In genomic region chr13:100561599-100562204, GRCh38 we compare ENCODE assay signal across 31 cellular contexts.
"Had no signal": no experiment of that assay in that cellular context is flagged by ENCODE, and none has a peak within 500 bp of the region (broad histone marks: within the 10 kb centered on the region; RNA-seq: fewer than 3 reads in every experiment).

No MANE protein-coding gene starts in this region.

- H3K27me3 ChIP-seq: foreskin keratinocyte, heart left ventricle, neutrophil, ovary, sigmoid colon had no signal

- H3K27ac Mint-ChIP-seq: activated CD4-positive, alpha-beta memory T cell treated with anti-CD3 and anti-CD28 coated beads for 36 hours; activated CD4-positive, alpha-beta T cell treated with anti-CD3 and anti-CD28 coated beads, Interleukin-2, amount 10 ng/mL, durations not matched to agents 24 days and 14 days; activated naive CD4-positive, alpha-beta T cell treated with anti-CD3 and anti-CD28 coated beads, Interleukin-2, amount 50 U/mL, for 24 hours; activated naive CD8-positive, alpha-beta T cell treated with anti-CD3 and anti-CD28 coated beads, Interleukin-2, amount 50 U/mL, for 24 hours; activated T-helper 2 cell treated with anti-CD3 and anti-CD28 coated beads, Interferon-gamma antibody, Interleukin-2, Interleukin-4, amounts not matched to agents 10 μg/mL and 5 μg/mL and 100 μg/mL, durations not matched to agents 14 hours and 24 hours and 36 hours; dendritic cell treated with granulocyte-macrophage colony-stimulating factor and Interleukin-4, amounts not matched to agents 40 ng/mL and 50 ng/mL, for 4 days; endodermal cell; nephron; progenitor cell of endocrine pancreas; T-helper 17 cell had no signal

- H3K36me3 ChIP-seq: heart left ventricle, neutrophil, ovary, sigmoid colon, thoracic aorta, WERI-Rb-1 had no signal

- H3K4me2 ChIP-seq: smooth muscle cell had no signal

- ATAC-seq: activated CD4-positive, CD25-positive, alpha-beta regulatory T cell treated with anti-CD3 and anti-CD28 coated beads, Interleukin-2, amount 50 U/mL, for 24 hours; activated naive CD8-positive, alpha-beta T cell treated with anti-CD3 and anti-CD28 coated beads, Interleukin-2, amount 50 U/mL, for 24 hours; esophagus mucosa; foreskin keratinocyte; heart left ventricle; left ventricle myocardium superior; T-helper 17 cell had no signal

- H3K4me3 Mint-ChIP-seq: activated CD4-positive, alpha-beta memory T cell treated with anti-CD3 and anti-CD28 coated beads for 36 hours; activated CD4-positive, alpha-beta T cell treated with anti-CD3 and anti-CD28 coated beads, Interleukin-2, amount 10 ng/mL, durations not matched to agents 24 days and 14 days; activated naive CD4-positive, alpha-beta T cell treated with anti-CD3 and anti-CD28 coated beads, Interleukin-2, amount 50 U/mL, for 24 hours; activated naive CD8-positive, alpha-beta T cell treated with anti-CD3 and anti-CD28 coated beads, Interleukin-2, amount 50 U/mL, for 24 hours; dendritic cell treated with granulocyte-macrophage colony-stimulating factor and Interleukin-4, amounts not matched to agents 40 ng/mL and 50 ng/mL, for 4 days; endodermal cell; nephron; T-helper 17 cell had no signal

- H3K27ac ChIP-seq: foreskin keratinocyte, heart left ventricle, neutrophil, ovary, sigmoid colon, thoracic aorta, WERI-Rb-1 had no signal

- H3K9me3 ChIP-seq: neutrophil, ovary, sigmoid colon had no signal

- H3K4me1 Mint-ChIP-seq: activated naive CD4-positive, alpha-beta T cell treated with anti-CD3 and anti-CD28 coated beads, Interleukin-2, amount 50 U/mL, for 24 hours; activated naive CD8-positive, alpha-beta T cell treated with anti-CD3 and anti-CD28 coated beads, Interleukin-2, amount 50 U/mL, for 24 hours; nephron had no signal

- H3K9me3 Mint-ChIP-seq: activated CD4-positive, alpha-beta memory T cell treated with anti-CD3 and anti-CD28 coated beads for 36 hours; activated CD4-positive, alpha-beta T cell treated with anti-CD3 and anti-CD28 coated beads, Interleukin-2, amount 10 ng/mL, durations not matched to agents 24 days and 14 days; activated naive CD4-positive, alpha-beta T cell treated with anti-CD3 and anti-CD28 coated beads, Interleukin-2, amount 50 U/mL, for 24 hours; activated naive CD8-positive, alpha-beta T cell treated with anti-CD3 and anti-CD28 coated beads, Interleukin-2, amount 50 U/mL, for 24 hours; activated T-helper 2 cell treated with anti-CD3 and anti-CD28 coated beads, Interferon-gamma antibody, Interleukin-2, Interleukin-4, amounts not matched to agents 10 μg/mL and 5 μg/mL and 100 μg/mL, durations not matched to agents 14 hours and 24 hours and 36 hours had no signal

- H3K27me3 Mint-ChIP-seq: activated CD4-positive, alpha-beta memory T cell treated with anti-CD3 and anti-CD28 coated beads for 36 hours; activated naive CD4-positive, alpha-beta T cell treated with anti-CD3 and anti-CD28 coated beads, Interleukin-2, amount 50 U/mL, for 24 hours; activated naive CD8-positive, alpha-beta T cell treated with anti-CD3 and anti-CD28 coated beads, Interleukin-2, amount 50 U/mL, for 24 hours; dendritic cell treated with granulocyte-macrophage colony-stimulating factor and Interleukin-4, amounts not matched to agents 40 ng/mL and 50 ng/mL, for 4 days; progenitor cell of endocrine pancreas; T-helper 17 cell had no signal

- DNase-seq: activated CD4-positive, alpha-beta memory T cell treated with anti-CD3 and anti-CD28 coated beads for 36 hours; activated CD4-positive, alpha-beta T cell treated with anti-CD3 and anti-CD28 coated beads, Interleukin-2, amount 10 ng/mL, durations not matched to agents 24 days and 14 days; activated naive CD8-positive, alpha-beta T cell treated with anti-CD3 and anti-CD28 coated beads, Interleukin-2, amount 50 U/mL, for 24 hours; activated T-cell treated with anti-CD3 and anti-CD28 coated beads, Interleukin-2, amount 50 U/mL, for 48 hours; caudate nucleus; endodermal cell; foreskin keratinocyte; heart left ventricle; kidney glomerular epithelial cell; left ventricle myocardium superior; mammary epithelial cell; ovary; retina; sigmoid colon; stimulated activated CD4-positive, alpha-beta T cell treated with anti-CD3 and anti-CD28 coated beads, Interleukin-1b, Interleukin-23, amount 100 ng/mL, for 48 hours; stimulated activated naive CD4-positive, alpha-beta T cell treated with Interleukin-2 at 50 U/mL for 16 hours; SW 1271; T-helper 17 cell; T1000; trophoblast cell; WERI-Rb-1 had no signal

- H3K4me1 ChIP-seq: foreskin keratinocyte, heart left ventricle, sigmoid colon had no signal

- H3K4me3 ChIP-seq: heart left ventricle, ovary, sigmoid colon, smooth muscle cell, thoracic aorta had no signal
